In the genomic region with DNA sequence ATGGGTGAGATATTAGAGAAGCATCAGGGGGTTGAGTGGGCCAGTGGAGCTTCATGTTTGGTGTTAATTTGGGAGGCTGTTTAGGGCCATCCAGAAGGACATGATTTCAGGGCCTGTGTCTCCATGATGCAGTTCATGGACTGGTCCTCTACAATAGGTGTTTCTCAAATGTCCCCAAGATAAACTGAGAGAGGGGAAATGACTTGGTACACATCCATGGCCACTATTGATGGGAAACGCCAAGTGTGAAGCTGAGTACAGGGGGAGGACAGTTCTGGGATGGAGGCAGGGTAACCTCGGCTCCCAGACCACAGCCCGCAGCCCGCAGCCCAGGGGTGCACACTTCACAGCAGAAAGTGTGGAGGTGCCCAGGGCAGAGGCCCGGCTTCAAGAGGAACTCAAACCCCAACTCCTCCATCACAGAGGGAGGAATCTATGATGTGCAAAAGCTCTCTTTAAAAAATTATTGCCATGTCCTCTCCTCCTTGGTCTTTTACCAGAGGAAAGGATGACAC, we compare ENCODE assay signal across 1 cellular context.
TF ChIP-seq lines count a peak whose summit lies in the region.

No MANE protein-coding gene starts in this region.

TF ChIP-seq in HepG2, 621 proteins besides CTCF, POLR2A, EP300 and RAD21 (continued from another document):
- TF ChIP-seq ZSCAN31 (CRISPR knock-in tag; IDR thresholded peaks at IDR 0.05; ENCODE audit: low read depth) (no peak), KDM2A (CRISPR knock-in tag; IDR thresholded peaks at IDR 0.05; ENCODE audit: borderline replicate concordance, low read depth) (no peak), ZNF543 (CRISPR knock-in tag; IDR thresholded peaks at IDR 0.05) (no peak)
